In the genomic region with DNA sequence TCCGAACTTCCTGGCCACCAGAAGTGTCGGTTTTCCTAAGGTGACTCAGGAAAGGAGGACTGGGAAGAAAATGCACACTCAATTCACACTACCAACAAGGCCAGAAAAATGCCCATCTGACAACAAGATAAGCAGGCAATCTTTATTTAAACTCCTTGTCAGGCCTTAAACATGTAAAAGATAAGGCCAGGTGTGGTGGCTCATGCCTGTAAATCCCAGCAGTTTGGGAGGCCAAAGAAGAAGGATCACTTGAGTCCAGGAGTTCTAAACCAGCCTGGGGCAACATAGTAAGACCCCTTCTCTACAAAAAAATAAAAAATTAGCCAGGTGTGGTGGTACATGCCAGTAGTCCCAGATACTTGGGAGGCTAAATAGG, we compare ENCODE assay signal across 1 cellular context.
A peak's percentile ranks its signal among the peaks of the same experiment; 100 is the strongest.
TF ChIP-seq lines count a peak whose summit lies in the region.

No MANE protein-coding gene starts in this region.

TF ChIP-seq in H1, 55 proteins besides CTCF, POLR2A, EP300 and RAD21:
- peak; percentile 9; the same call in 1 of the 2 replicates for TF ChIP-seq KDM1A (IDR thresholded peaks at IDR 0.05; ENCODE audit: borderline replicate concordance, low read length)
- no peak for TF ChIP-seq BRCA1 (IDR thresholded peaks at IDR 0.05; ENCODE audit: low read depth, low read length)
